Comparison of ENCODE assay signal across 8 cellular contexts in the genomic region with DNA sequence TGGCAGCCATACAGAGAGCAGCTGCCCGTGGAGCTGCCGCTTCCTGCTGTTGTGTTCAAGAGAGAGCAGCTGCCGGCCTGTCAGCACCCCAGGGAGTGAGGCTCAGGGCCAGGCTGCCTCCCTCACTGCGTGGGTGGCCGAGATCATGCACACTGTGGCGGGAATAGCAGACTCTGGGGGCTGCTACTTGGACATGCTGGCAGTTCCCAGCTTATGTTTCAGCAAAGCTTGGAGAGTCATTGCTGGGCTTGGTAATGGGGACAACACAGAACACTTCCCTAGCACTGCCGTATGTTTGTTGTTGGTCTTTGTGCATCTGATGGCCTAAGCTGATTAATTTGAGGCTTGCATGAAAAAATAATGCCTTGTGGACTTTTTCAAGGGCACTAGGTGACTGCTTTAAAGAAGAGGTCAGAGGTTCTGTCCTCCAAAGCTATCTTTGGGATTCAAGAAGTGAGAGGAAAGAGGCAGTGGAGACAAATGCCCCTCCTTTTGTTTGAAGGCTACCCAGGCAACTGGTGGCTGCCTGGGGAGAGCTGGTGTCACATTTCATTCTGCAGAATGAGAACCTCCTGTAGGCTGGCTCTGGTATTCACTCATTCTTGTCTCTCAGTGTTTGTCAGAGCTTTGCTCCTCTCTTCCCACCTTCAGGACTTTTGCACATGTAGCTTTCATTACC. TPM values are rescaled to one million over a fixed set of nuclear protein-coding genes. Genes with fewer than 3 reads are reported as not detected.
DNase-seq lines count a peak whose midpoint lies in the region; ATAC-seq and TF ChIP-seq lines count a peak whose summit lies in the region.

No MANE protein-coding gene starts in this region.

- no peak for TF ChIP-seq CTCF in right atrium auricular region (IDR thresholded peaks at IDR 0.05)
- no peak for TF ChIP-seq CTCF in spleen (IDR thresholded peaks at IDR 0.05 in 8 of 11, conservative IDR thresholded peaks at IDR 0.05 in 3 of 11)

- H4K20me1 ChIP-seq in BLaER1 treated with 17β-estradiol and CSF1 and Interleukin-3, amounts not matched to agents 10 nM and 100 nM, result no peaks in the 10 kb centered on the region

- no peak overlapping the region for H3K4me3 ChIP-seq in BLaER1 treated with 17β-estradiol and CSF1 and Interleukin-3, amounts not matched to agents 10 nM and 100 nM
- peak overlapping the region; percentile 71 for H3K4me3 ChIP-seq in adipocyte (ENCODE audit: low read length)
- H3K4me3 ChIP-seq in right atrium auricular region, result peak overlapping the region in 1 of 2 donors; percentile 2
- no peak overlapping the region for H3K4me3 ChIP-seq in spleen

- DNase-seq in NCI-H1417 (lab: John Stamatoyannopoulos, UW) (peak; percentile 74 to 94 (median 86)), adipocyte (ENCODE audit: low read depth) (peak; percentile 75), right atrium auricular region (ENCODE audit: low spot score) (peak; percentile 67), spleen (peak; percentile 78)
- no peak for DNase-seq in activated CD8-positive, alpha-beta T cell treated with anti-CD3 and anti-CD28 coated beads, Interleukin-2, amount 10 ng/mL, durations not matched to agents 7 days and 5 days

- CTCF ChIA-PET in activated CD8-positive, alpha-beta T cell treated with anti-CD3 and anti-CD28 coated beads, Interleukin-2, amount 10 ng/mL, durations not matched to agents 7 days and 5 days (lab: Charles Lee), result no interaction called here

- no peaks in the 10 kb centered on the region for H3K36me3 Mint-ChIP-seq in activated CD8-positive, alpha-beta T cell treated with anti-CD3 and anti-CD28 coated beads, Interleukin-2, amount 10 ng/mL, durations not matched to agents 7 days and 5 days (ENCODE audit: low read depth)

- no peaks in the 10 kb centered on the region for H3K27me3 Mint-ChIP-seq in activated CD8-positive, alpha-beta T cell treated with anti-CD3 and anti-CD28 coated beads, Interleukin-2, amount 10 ng/mL, durations not matched to agents 7 days and 5 days (ENCODE audit: low read depth)

- POLR2A ChIA-PET in activated CD8-positive, alpha-beta T cell treated with anti-CD3 and anti-CD28 coated beads, Interleukin-2, amount 10 ng/mL, durations not matched to agents 7 days and 5 days (lab: Charles Lee), result no interaction called here

- H3K9ac ChIP-seq in BLaER1 treated with 17β-estradiol and CSF1 and Interleukin-3, amounts not matched to agents 10 nM and 100 nM, result no peak overlapping the region
- H3K9ac ChIP-seq in adipocyte (ENCODE audit: low read length), result peak overlapping the region; percentile 52

- H3K27ac Mint-ChIP-seq in activated CD8-positive, alpha-beta T cell treated with anti-CD3 and anti-CD28 coated beads, Interleukin-2, amount 10 ng/mL, durations not matched to agents 7 days and 5 days, result no peak overlapping the region

- no peaks in the 10 kb centered on the region for H3K4me1 Mint-ChIP-seq in activated CD8-positive, alpha-beta T cell treated with anti-CD3 and anti-CD28 coated beads, Interleukin-2, amount 10 ng/mL, durations not matched to agents 7 days and 5 days (ENCODE audit: low read depth)

- 35 to 61% (median 55%) methylated on average over 7 of the region's 7 CpGs for WGBS in spleen, 5 donors

- H3K9me3 Mint-ChIP-seq in activated CD8-positive, alpha-beta T cell treated with anti-CD3 and anti-CD28 coated beads, Interleukin-2, amount 10 ng/mL, durations not matched to agents 7 days and 5 days (ENCODE audit: insufficient read depth), result no peaks in the 10 kb centered on the region

- ATAC-seq in HG03432 (IDR thresholded peaks at IDR 0.05; ENCODE audit: unreplicated experiment), result no peak
- ATAC-seq in activated CD8-positive, alpha-beta T cell treated with anti-CD3 and anti-CD28 coated beads, Interleukin-2, amount 10 ng/mL, durations not matched to agents 7 days and 5 days, result no peak
- no peak for ATAC-seq in GM21367 (IDR thresholded peaks at IDR 0.05; ENCODE audit: unreplicated experiment)

- H3K9me3 ChIP-seq in BLaER1 treated with 17β-estradiol and CSF1 and Interleukin-3, amounts not matched to agents 10 nM and 100 nM (replicated peaks in 1 of 11), result no peaks in the 10 kb centered on the region
- no peaks in the 10 kb centered on the region for H3K9me3 ChIP-seq in adipocyte (ENCODE audit: control insufficient read depth, low read length)
- no peaks in the 10 kb centered on the region for H3K9me3 ChIP-seq in right atrium auricular region
- H3K9me3 ChIP-seq in spleen, result no peaks in the 10 kb centered on the region

- no peak for TF ChIP-seq POLR2A in spleen (IDR thresholded peaks at IDR 0.05)

- peaks cover 0 to 18% (median 12%) of the 10 kb centered on the region in 10 experiments; a peak in 16 of 20 replicates for H3K4me1 ChIP-seq in BLaER1 treated with 17β-estradiol and CSF1 and Interleukin-3, amounts not matched to agents 10 nM and 100 nM
- H3K4me1 ChIP-seq in adipocyte (ENCODE audit: control insufficient read depth, insufficient read depth, low read length) (peaks cover 32% of the 10 kb centered on the region), right atrium auricular region (peaks cover 0 to 15% of the 10 kb centered on the region in 2 donors), spleen (peaks cover 0 to 3% (median 0%) of the 10 kb centered on the region in 6 donors)

- intact Hi-C loops in spleen (cut with DNase I; ENCODE audit: low total_unique reads), result no loop called here

- no peaks in the 10 kb centered on the region for H3K27me3 ChIP-seq in BLaER1 treated with 17β-estradiol and CSF1 and Interleukin-3, amounts not matched to agents 10 nM and 100 nM
- no peaks in the 10 kb centered on the region for H3K27me3 ChIP-seq in adipocyte (replicated peaks; ENCODE audit: control insufficient read depth, insufficient read depth, low read length)
- H3K27me3 ChIP-seq in right atrium auricular region, result no peaks in the 10 kb centered on the region
- H3K27me3 ChIP-seq in spleen (replicated peaks in 1 of 7), result peaks cover 0 to 5% (median 0%) of the 10 kb centered on the region in 7 donors

- H3K27ac ChIP-seq in BLaER1 treated with 17β-estradiol and CSF1 and Interleukin-3, amounts not matched to agents 10 nM and 100 nM, result peak overlapping the region in 1 of 11 experiments; percentile 40; a peak in 1 of 22 replicates
- H3K27ac ChIP-seq in right atrium auricular region (peak overlapping the region; percentile 14 to 38), spleen (peak overlapping the region in 5 of 8 donors; percentile 7 to 75 (median 59))

- no peak overlapping the region for H3K4me3 Mint-ChIP-seq in activated CD8-positive, alpha-beta T cell treated with anti-CD3 and anti-CD28 coated beads, Interleukin-2, amount 10 ng/mL, durations not matched to agents 7 days and 5 days

- H3K4me2 ChIP-seq in BLaER1 treated with 17β-estradiol and CSF1 and Interleukin-3, amounts not matched to agents 10 nM and 100 nM, result peak overlapping the region; percentile 24 to 69 (median 62)

- no peaks in the 10 kb centered on the region for H3K36me3 ChIP-seq in BLaER1 treated with 17β-estradiol and CSF1 and Interleukin-3, amounts not matched to agents 10 nM and 100 nM
- H3K36me3 ChIP-seq in adipocyte (ENCODE audit: control insufficient read depth, insufficient read depth, low read length, severe bottlenecking) (no peaks in the 10 kb centered on the region), right atrium auricular region (no peaks in the 10 kb centered on the region), spleen (no peaks in the 10 kb centered on the region)

RNA-seq across cellular contexts. Expression of gene MRAP2, which starts 18.8 kb away (rescaled TPM):
- under 1 TPM in 1 of 2 donors, not detected in 1; 0.20 TPM for total RNA-seq in right atrium auricular region
- total RNA-seq in spleen, result 10 to 100 TPM in 3 of 7 donors, 1 to 10 TPM in 3, under 1 TPM in 1; 0.97 to 21.8 (median 7.1) TPM
- 1 to 10 TPM; 1.3 to 3.5 (median 1.3) TPM for polyA plus RNA-seq in spleen
- not detected for total RNA-seq in activated CD8-positive, alpha-beta T cell treated with anti-CD3 and anti-CD28 coated beads, Interleukin-2, amount 10 ng/mL, durations not matched to agents 7 days and 5 days
